10 cellular contexts compared by ENCODE assay signal in genomic region chr1:24003331-24003972, GRCh38. TPM values are rescaled to one million over a fixed set of nuclear protein-coding genes. Genes with fewer than 3 reads are reported as not detected.
A peak's percentile ranks its signal among the peaks of the same experiment; 100 is the strongest.
DNase-seq lines count a peak whose midpoint lies in the region; ATAC-seq, FAIRE-seq and TF ChIP-seq lines count a peak whose summit lies in the region.
"Had no signal": no experiment of that assay in that cellular context is flagged by ENCODE, and none has a peak within 500 bp of the region (broad histone marks: within the 10 kb centered on the region; RNA-seq: fewer than 3 reads in every experiment).

No MANE protein-coding gene starts in this region.

- H2AFZ ChIP-seq in GM12878 (ENCODE audit: control insufficient read depth, low read depth, low read length) (no peak overlapping the region), osteoblast (ENCODE audit: low read length) (no peak overlapping the region)

- FAIRE-seq in GM12878 (lab: Jason Lieb, UNC): peak; percentile 52

- TF ChIP-seq POLR2A in GM12878 (IDR thresholded peaks at IDR 0.05; ENCODE audit: low read depth, low read length): no peak

- intact Hi-C loops in GM12878 (cut with micrococcal nuclease; ENCODE audit: unreplicated experiment): no loop called here

- H3K27ac ChIP-seq in GM12878 (ENCODE audit: control insufficient read depth, insufficient read depth): no peak overlapping the region
- H3K27ac ChIP-seq in osteoblast (ENCODE audit: low read depth, low read length): no peak overlapping the region

- TF ChIP-seq RAD21 in GM12878 (IDR thresholded peaks at IDR 0.05; ENCODE audit: insufficient read depth, low read depth, low read length): no peak

- no TSS peak for BruUV-seq in GM12878 (replicated peaks; lab: Mats Ljungman, UMichigan)

- H3K36me3 ChIP-seq in GM12878 (ENCODE audit: control insufficient read depth in 2 of 2, insufficient read depth in 2 of 2, low read length in 1 of 2) (no peaks in the 10 kb centered on the region), osteoblast (ENCODE audit: insufficient read depth, low read length) (no peaks in the 10 kb centered on the region)

- no peaks in the 10 kb centered on the region for H3K79me2 ChIP-seq in GM12878 (ENCODE audit: control insufficient read depth, insufficient read depth, low read length)
- no peaks in the 10 kb centered on the region for H3K79me2 ChIP-seq in osteoblast (ENCODE audit: insufficient read depth, low read length)

- H3K4me1 ChIP-seq in GM12878 (ENCODE audit: control insufficient read depth, insufficient read depth, low read length) (peaks cover 7% of the 10 kb centered on the region), osteoblast (ENCODE audit: insufficient read depth, low read length) (peaks cover 17% of the 10 kb centered on the region)

- H3K9ac ChIP-seq in GM12878 (ENCODE audit: control insufficient read depth, insufficient read depth, low read length): no peak overlapping the region

- no peak for TF ChIP-seq CTCF in GM12878 (IDR thresholded peaks at IDR 0.05 in 2 of 3, conservative IDR thresholded peaks at IDR 0.05 in 1 of 3; ENCODE audit: control insufficient read depth in 2 of 3, extremely low read depth in 1 of 3, insufficient read depth in 1 of 3, low read depth in 3 of 3, low read length in 3 of 3)
- no peak for TF ChIP-seq CTCF in osteoblast (IDR thresholded peaks at IDR 0.05; ENCODE audit: extremely low read depth, low read depth, low read length)

- POLR2A ChIA-PET in GM12878 (lab: Charles Lee): interaction anchor here (0.6 to 2.3 kb wide), 15 partner anchors 8 to 1134 kb away, joined by 3 to 12 read pairs (median 4); partner anchors contain the start of genes PNRC2 and SRSF10

- CTCF ChIA-PET in GM12878 (lab: Yijun Ruan, JAX): interaction anchor here (0.9 to 7.2 kb wide), 19 partner anchors 8 to 390 kb away, joined by 3 to 51 read pairs (median 4); partner anchors contain the start of genes PNRC2 and SRSF10

- TF ChIP-seq EP300 in GM12878 (IDR thresholded peaks at IDR 0.05; ENCODE audit: borderline replicate concordance in 1 of 2, control insufficient read depth in 1 of 2, low read depth in 2 of 2, low read length in 2 of 2): no peak

- RAD21 ChIA-PET in GM12878 (lab: Charles Lee; ENCODE audit: unreplicated experiment): interaction anchor here (0.5 to 2.6 kb wide), 20 partner anchors 8 to 389 kb away, joined by 3 to 28 read pairs (median 4); partner anchors contain the start of genes CNR2, PNRC2 and SRSF10

- H4K20me1 ChIP-seq in GM12878 (ENCODE audit: control insufficient read depth, insufficient read depth) (no peaks in the 10 kb centered on the region), osteoblast (ENCODE audit: insufficient read depth, low read length) (no peaks in the 10 kb centered on the region)

- no peaks in the 10 kb centered on the region for H3K27me3 ChIP-seq in GM12878 (replicated peaks in 1 of 2; ENCODE audit: control insufficient read depth in 2 of 2, insufficient read depth in 2 of 2, low read length in 1 of 2)
- peaks cover 20% of the 10 kb centered on the region for H3K27me3 ChIP-seq in osteoblast (ENCODE audit: insufficient read depth, low read length)

- in situ Hi-C loops in GM12878 (cut with MboI): no loop called here

- SMC1A ChIA-PET in GM12878 (lab: Charles Lee; ENCODE audit: uncharacterized antibody, unreplicated experiment): interaction anchor here (0.6 to 4.6 kb wide), 24 partner anchors 8 to 1899 kb away, joined by 3 to 63 read pairs (median 6); partner anchors contain the start of genes PNRC2 and SRSF10

- ATAC-seq in GM12878: peak; percentile 91

- no peaks in the 10 kb centered on the region; the same call in 2 of the 3 replicates for H3K9me3 ChIP-seq in GM12878 (replicated peaks; ENCODE audit: control insufficient read depth, insufficient read depth, low read length)
- no peaks in the 10 kb centered on the region for H3K9me3 ChIP-seq in osteoblast (ENCODE audit: low read depth, low read length)

- H3K4me3 ChIP-seq in GM12878 (no peak overlapping the region), osteoblast (ENCODE audit: insufficient read depth, low read length) (no peak overlapping the region)

- no peak overlapping the region for H3K4me2 ChIP-seq in GM12878 (ENCODE audit: control insufficient read depth, insufficient read depth)
- peak overlapping the region; percentile 61 for H3K4me2 ChIP-seq in osteoblast (ENCODE audit: insufficient read depth, low read length)

- 4% methylated on average over 4 of the region's 4 CpGs for WGBS in GM12878 (ENCODE audit: insufficient coverage, insufficient replicate concordance, low lambda C conversion rate, missing lambda C conversion rate)

- peak; percentile 92 for DNase-seq in GM04503 (ENCODE audit: low read depth)
- DNase-seq in NCI-H1092 (lab: John Stamatoyannopoulos, UW): peak; percentile 24
- DNase-seq in GM12878 (ENCODE audit: low read depth, low spot score): peak; percentile 81
- DNase-seq in osteoblast (ENCODE audit: insufficient read length, low spot score, missing footprints): peak; percentile 54
- no peak for DNase-seq in cerebellum (ENCODE audit: low spot score)
- no peak for DNase-seq in stimulated activated CD4-positive, alpha-beta T cell treated with anti-CD3 and anti-CD28 coated beads, Interleukin-15, amount 100 ng/mL, for 24 hours
- DNase-seq in A172 (ENCODE audit: low spot score): no peak
- DNase-seq in iPS-NIHi7 (ENCODE audit: extremely low spot score): no peak
- DNase-seq: activated gamma-delta T cell treated with Interleukin-2 at 50 U/mL for 16 hours, erythroblast had no signal

TF ChIP-seq in GM12878, 131 proteins besides CTCF, POLR2A, EP300 and RAD21 (continues in another document):
- no peak for TF ChIP-seq FOXK2 (IDR thresholded peaks at IDR 0.05)

RNA-seq across cellular contexts. Expression of gene SRSF10, which starts 23.3 kb away (rescaled TPM):
- total RNA-seq in GM12878 (2013; cell fraction: nucleolus; rRNA removed): 610 and 652 TPM in 2 replicates
- total RNA-seq in GM12878 (2014; rRNA removed): 157 and 186 TPM in 2 replicates
- 258 and 268 TPM in 2 replicates for total RNA-seq in GM12878 (2014; rRNA removed; fragmentation: Illumina TruSeq; extraction: Trizol)
- 160 and 163 TPM in 2 replicates for total RNA-seq in GM12878 (2021)
- polyA plus RNA-seq in GM12878 (2011; ENCODE audit: low read depth): 94.7 TPM
- 252 and 372 TPM in 2 replicates for polyA plus RNA-seq in GM12878 (2011; rRNA removed)
- polyA plus RNA-seq in GM12878 (2011; cell fraction: cytosol; rRNA removed): 129 and 145 TPM in 2 replicates
- 312 and 342 TPM in 2 replicates for polyA plus RNA-seq in GM12878 (2011; cell fraction: nucleus; rRNA removed)
- 121 and 146 TPM in 2 replicates for polyA plus RNA-seq in GM12878 (2012)
- 274 and 347 TPM in 2 replicates for polyA plus RNA-seq in GM12878 (2014; fragmentation: Illumina TruSeq; extraction: Trizol)
- polyA plus RNA-seq in GM12878 (2014; fragmentation: Nextera tagmentation; extraction: Ambion mirVana): 100 to 1,000 TPM; 166 to 187 TPM
- polyA plus RNA-seq in GM12878 (2014; rRNA removed): 173 and 192 TPM in 2 replicates
- 100 to 1,000 TPM; 262 to 279 TPM for polyA plus RNA-seq in GM12878 (2016; fragmentation: Nextera tagmentation; extraction: Ambion mirVana)
- polyA minus RNA-seq in GM12878 (2011; rRNA and poly(A)+ RNA removed): 174 and 216 TPM in 2 replicates
- 51.9 and 76.9 TPM in 2 replicates for polyA minus RNA-seq in GM12878 (2011; cell fraction: cytosol; rRNA and poly(A)+ RNA removed)
- polyA minus RNA-seq in GM12878 (2011; cell fraction: nucleus; rRNA and poly(A)+ RNA removed): 266 and 346 TPM in 2 replicates
- 80.7 and 81.1 TPM in 2 replicates for total RNA-seq in osteoblast
- 157 TPM for total RNA-seq in cerebellum
- 96.5 and 106 TPM in 2 replicates for total RNA-seq in A172 (2014; rRNA removed; shearing (Covaris generic))

RNA-seq across cellular contexts. Expression of gene PNRC2, which starts 43.8 kb away (rescaled TPM):
- 54.9 and 55.6 TPM in 2 replicates for total RNA-seq in GM12878 (2013; cell fraction: nucleolus; rRNA removed)
- total RNA-seq in GM12878 (2014; rRNA removed) (106 and 125 TPM in 2 replicates), GM12878 (2014; rRNA removed; fragmentation: Illumina TruSeq; extraction: Trizol) (170 and 171 TPM in 2 replicates), GM12878 (2021) (172 and 178 TPM in 2 replicates), osteoblast (66.3 and 74.9 TPM in 2 replicates), cerebellum (70.9 TPM)
- polyA plus RNA-seq in GM12878 (2011; ENCODE audit: low read depth): 57.8 TPM
- polyA plus RNA-seq in GM12878 (2011; rRNA removed) (155 and 222 TPM in 2 replicates), GM12878 (2014; fragmentation: Illumina TruSeq; extraction: Trizol) (205 and 249 TPM in 2 replicates), GM12878 (2014; fragmentation: Nextera tagmentation; extraction: Ambion mirVana) (100 to 1,000 TPM; 135 to 140 TPM), GM12878 (2014; rRNA removed) (105 and 137 TPM in 2 replicates), GM12878 (2016; fragmentation: Nextera tagmentation; extraction: Ambion mirVana) (100 to 1,000 TPM; 179 to 180 TPM)
- 71.7 and 76.9 TPM in 2 replicates for polyA plus RNA-seq in GM12878 (2011; cell fraction: cytosol; rRNA removed)
- 57.3 and 59.5 TPM in 2 replicates for polyA plus RNA-seq in GM12878 (2011; cell fraction: nucleus; rRNA removed)
- polyA plus RNA-seq in GM12878 (2012): 101 and 118 TPM in 2 replicates
- polyA minus RNA-seq in GM12878 (2011; rRNA and poly(A)+ RNA removed): 63.1 and 70.4 TPM in 2 replicates
- 44.5 and 59.6 TPM in 2 replicates for polyA minus RNA-seq in GM12878 (2011; cell fraction: cytosol; rRNA and poly(A)+ RNA removed)
- 25.9 and 26.4 TPM in 2 replicates for polyA minus RNA-seq in GM12878 (2011; cell fraction: nucleus; rRNA and poly(A)+ RNA removed)
- total RNA-seq in A172 (2014; rRNA removed; shearing (Covaris generic)): 58.5 and 60.3 TPM in 2 replicates

Comparison
In these comparisons a context has a peak if more than half of its experiments do, and no peak if none do; other contexts are left out.
1. DNase-seq: peak in GM04503 (single experiment), NCI-H1092 (single experiment), GM12878 (single experiment) and osteoblast (single experiment); none in cerebellum (single experiment), stimulated activated CD4-positive, alpha-beta T cell treated with anti-CD3 and anti-CD28 coated beads, Interleukin-15, amount 100 ng/mL, for 24 hours (single experiment), A172 (single experiment) and iPS-NIHi7 (single experiment).